23 cellular contexts compared by ENCODE assay signal in genomic region chr1:16421201-16421600, GRCh38. TPM values are rescaled to one million over a fixed set of nuclear protein-coding genes. Genes with fewer than 3 reads are reported as not detected.
A peak's percentile ranks its signal among the peaks of the same experiment; 100 is the strongest.
DNase-seq lines count a peak whose midpoint lies in the region; ATAC-seq and TF ChIP-seq lines count a peak whose summit lies in the region.
"Had no signal": no experiment of that assay in that cellular context is flagged by ENCODE, and none has a peak within 500 bp of the region (broad histone marks: within the 10 kb centered on the region; RNA-seq: fewer than 3 reads in every experiment).

No MANE protein-coding gene starts in this region.

- TF ChIP-seq POLR2A in spleen (IDR thresholded peaks at IDR 0.05): no peak

- no peaks in the 10 kb centered on the region for H3K27me3 Mint-ChIP-seq in activated T-cell treated with anti-CD3 and anti-CD28 coated beads, Interleukin-2, amount 50 U/mL, for 24 hours
- H3K27me3 Mint-ChIP-seq in activated naive CD8-positive, alpha-beta T cell: no peaks in the 10 kb centered on the region

- DNase-seq in activated T-cell treated with anti-CD3 and anti-CD28 coated beads, Interleukin-2, amount 50 U/mL, for 24 hours: no peak
- DNase-seq in activated T-cell treated with anti-CD3 and anti-CD28 coated beads, Interleukin-2, amount 50 U/mL, for 48 hours: no peak
- DNase-seq in spleen (no peak), NCI-H524 treated with DMSO at 0.1 percent for 48 hours (lab: John Stamatoyannopoulos, UW) (no peak)
- DNase-seq in stimulated activated CD4-positive, alpha-beta T cell treated with anti-CD3 and anti-CD28 coated beads, Interleukin-15, amount 100 ng/mL, for 24 hours: no peak
- DNase-seq: activated gamma-delta T cell, brain microvascular endothelial cell, dermis blood vessel endothelial cell, EL, head of caudate nucleus, KBM-7, NCI-H1417, NCI-H2171 treated with DMSO at 0.1 percent for 48 hours, uterus had no signal

- H3K4me3 ChIP-seq in spleen: peak overlapping the region in 1 of 8 donors; percentile 30
- H3K4me3 ChIP-seq: A549, esophagus muscularis mucosa, lung, uterus had no signal

- no peaks in the 10 kb centered on the region for H3K27me3 ChIP-seq in spleen (replicated peaks in 1 of 7)
- H3K27me3 ChIP-seq: brain microvascular endothelial cell, uterus had no signal

- no peaks in the 10 kb centered on the region for H3K36me3 Mint-ChIP-seq in activated T-cell treated with anti-CD3 and anti-CD28 coated beads, Interleukin-2, amount 50 U/mL, for 24 hours (ENCODE audit: low read depth)
- H3K36me3 Mint-ChIP-seq in activated naive CD8-positive, alpha-beta T cell: peaks cover 2% of the 10 kb centered on the region

- H3K4me1 ChIP-seq in spleen: peaks cover 0 to 26% (median 15%) of the 10 kb centered on the region in 6 donors
- H3K4me1 ChIP-seq: esophagus muscularis mucosa, uterus had no signal

- H3K36me3 ChIP-seq in KOPT-K1 (ENCODE audit: insufficient read depth, low read length) (no peaks in the 10 kb centered on the region), spleen (no peaks in the 10 kb centered on the region)
- H3K36me3 ChIP-seq: brain microvascular endothelial cell, esophagus muscularis mucosa, uterus had no signal

- no peak for ATAC-seq in HG03159 (IDR thresholded peaks at IDR 0.05; ENCODE audit: unreplicated experiment)
- ATAC-seq: A549, Right ventricle myocardium inferior had no signal

- WGBS in spleen, 5 donors: 62 to 85% (median 75%) methylated on average over 7 of the region's 7 CpGs

- peak overlapping the region; percentile 40 for H3K4me3 Mint-ChIP-seq in activated T-cell treated with anti-CD3 and anti-CD28 coated beads, Interleukin-2, amount 50 U/mL, for 24 hours
- no peak overlapping the region for H3K4me3 Mint-ChIP-seq in activated naive CD8-positive, alpha-beta T cell
- H3K4me3 Mint-ChIP-seq: neural crest cell had no signal

- H3K9me3 ChIP-seq in KOPT-K1 (ENCODE audit: insufficient read depth, low read length, poor library complexity, severe bottlenecking): no peaks in the 10 kb centered on the region
- no peaks in the 10 kb centered on the region for H3K9me3 ChIP-seq in spleen
- H3K9me3 ChIP-seq: A549, esophagus muscularis mucosa, uterus had no signal

- peak overlapping the region; percentile 60 for H3K27ac ChIP-seq in KOPT-K1 (ENCODE audit: low read depth, low read length, poor library complexity, severe bottlenecking)
- H3K27ac ChIP-seq in spleen: peak overlapping the region; percentile 17 to 84 (median 70)
- H3K27ac ChIP-seq: A549, brain microvascular endothelial cell, esophagus muscularis mucosa, uterus had no signal

- intact Hi-C loops in spleen (cut with DNase I; ENCODE audit: low total_unique reads): no loop called here

- H3K9me3 Mint-ChIP-seq in activated T-cell treated with anti-CD3 and anti-CD28 coated beads, Interleukin-2, amount 50 U/mL, for 24 hours: no peaks in the 10 kb centered on the region
- H3K9me3 Mint-ChIP-seq in activated naive CD8-positive, alpha-beta T cell (ENCODE audit: low read depth): no peaks in the 10 kb centered on the region
- H3K9me3 Mint-ChIP-seq: neural crest cell had no signal

- TF ChIP-seq CTCF in spleen (IDR thresholded peaks at IDR 0.05 in 8 of 11, conservative IDR thresholded peaks at IDR 0.05 in 3 of 11): no peak

- H3K4me1 Mint-ChIP-seq in activated T-cell treated with anti-CD3 and anti-CD28 coated beads, Interleukin-2, amount 50 U/mL, for 24 hours (ENCODE audit: low read depth): peaks cover 29% of the 10 kb centered on the region
- peaks cover 32% of the 10 kb centered on the region for H3K4me1 Mint-ChIP-seq in activated naive CD8-positive, alpha-beta T cell (ENCODE audit: low read depth)

- H3K27ac Mint-ChIP-seq in activated T-cell treated with anti-CD3 and anti-CD28 coated beads, Interleukin-2, amount 50 U/mL, for 24 hours: peak overlapping the region; percentile 81
- peak overlapping the region; percentile 84 for H3K27ac Mint-ChIP-seq in activated naive CD8-positive, alpha-beta T cell

RNA-seq across cellular contexts. Expression of gene SPATA21, which starts 16.0 kb away (rescaled TPM):
- under 1 TPM in 1 of 7 donors, not detected in 6; 0.30 TPM for total RNA-seq in spleen
- under 1 TPM; 0.13 to 0.32 (median 0.18) TPM for polyA plus RNA-seq in spleen
- total RNA-seq: esophagus muscularis mucosa; lung; neural crest cell; Right ventricle myocardium inferior; T-helper 1 cell treated with Interleukin-12 subunit alpha and Interleukin-12 subunit beta and Interleukin-4 antibody, amounts not matched to agents 30 ng/mL and 1 ng/mL, for 36 hours had no signal

RNA-seq across cellular contexts. Expression of gene NECAP2, which starts 19.3 kb away (rescaled TPM):
- total RNA-seq in spleen: 100 to 1,000 TPM in 6 of 7 donors, 10 to 100 TPM in 1; 98.8 to 150 (median 122) TPM
- polyA plus RNA-seq in spleen: 100 to 1,000 TPM in 1 of 3 donors, 10 to 100 TPM in 2; 59.7 to 105 (median 78.6) TPM

RNA-seq across cellular contexts. Expression of gene SZRD1, which starts 54.2 kb away (rescaled TPM):
- 100 to 1,000 TPM in 4 of 7 donors, 10 to 100 TPM in 3; 68.9 to 129 (median 103) TPM for total RNA-seq in spleen
- 10 to 100 TPM; 37.8 to 84.1 (median 53.8) TPM for polyA plus RNA-seq in spleen
